Comparison of ENCODE assay signal across 15 cellular contexts in the genomic region with DNA sequence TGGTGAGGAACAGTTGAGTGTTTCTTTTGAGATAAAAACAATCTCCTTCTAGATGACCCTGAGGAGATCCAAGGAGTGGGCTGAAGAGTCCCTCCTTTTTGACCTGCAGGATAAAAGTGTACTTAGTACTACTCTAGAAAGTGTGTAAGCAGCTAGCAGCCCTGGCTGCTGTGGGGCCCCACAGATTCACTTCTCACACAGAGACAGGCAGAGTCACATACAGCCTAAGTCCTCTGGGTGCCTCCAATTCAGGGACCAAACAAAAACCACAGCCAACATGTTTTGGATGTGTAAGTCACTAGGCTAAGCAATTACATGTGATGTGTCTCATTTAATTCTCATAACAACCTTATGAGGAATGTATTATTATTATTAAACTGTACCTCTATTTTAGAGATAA.
DNase-seq lines count a peak whose midpoint lies in the region; ATAC-seq and FAIRE-seq lines count a peak whose summit lies in the region.
"Had no signal": no experiment of that assay in that cellular context is flagged by ENCODE, and none has a peak within 500 bp of the region (broad histone marks: within the 10 kb centered on the region; RNA-seq: fewer than 3 reads in every experiment).

No MANE protein-coding gene starts in this region.

- H3K27ac Mint-ChIP-seq in activated CD4-positive, alpha-beta memory T cell treated with anti-CD3 and anti-CD28 coated beads for 36 hours, result no peak overlapping the region
- H3K27ac Mint-ChIP-seq in naive thymus-derived CD8-positive, alpha-beta T cell, result no peak overlapping the region

- H3K56ac ChIP-seq in mesendoderm (ENCODE audit: low read length), result no peak overlapping the region

- intact Hi-C loops in activated CD4-positive, alpha-beta memory T cell treated with anti-CD3 and anti-CD28 coated beads for 36 hours (cut with micrococcal nuclease), result loop anchor here (1.0 to 5.0 kb wide), 4 partner anchors 49 to 101 kb away; no protein-coding TSS in a partner anchor

- ATAC-seq in GM18858 (IDR thresholded peaks at IDR 0.05; ENCODE audit: unreplicated experiment), result peak; percentile 64
- ATAC-seq in GM19468 (IDR thresholded peaks at IDR 0.05; ENCODE audit: extremely low read depth, unreplicated experiment), result peak; percentile 37
- peak; percentile 60 for ATAC-seq in HG03045 (IDR thresholded peaks at IDR 0.05; ENCODE audit: unreplicated experiment)
- ATAC-seq in naive thymus-derived CD8-positive, alpha-beta T cell, result no peak

- H3K4me1 Mint-ChIP-seq in activated CD4-positive, alpha-beta memory T cell treated with anti-CD3 and anti-CD28 coated beads for 36 hours (ENCODE audit: low read depth), result peaks cover 19% of the 10 kb centered on the region
- peaks cover 0 to 2% (median 0%) of the 10 kb centered on the region in 4 donors for H3K4me1 Mint-ChIP-seq in naive thymus-derived CD8-positive, alpha-beta T cell
- H3K4me1 Mint-ChIP-seq: central memory CD8-positive, alpha-beta T cell; neural crest cell had no signal

- POLR2A ChIA-PET in activated CD4-positive, alpha-beta memory T cell treated with anti-CD3 and anti-CD28 coated beads for 36 hours (lab: Charles Lee), result interaction anchor here (1.2 to 1.6 kb wide), 4 partner anchors 45 to 109 kb away, joined by 5 to 9 read pairs (median 6); no protein-coding TSS in a partner anchor
- POLR2A ChIA-PET in naive thymus-derived CD8-positive, alpha-beta T cell (lab: Charles Lee), result no interaction called here

- no peaks in the 10 kb centered on the region for H3K36me3 Mint-ChIP-seq in activated CD4-positive, alpha-beta memory T cell treated with anti-CD3 and anti-CD28 coated beads for 36 hours
- no peaks in the 10 kb centered on the region for H3K36me3 Mint-ChIP-seq in naive thymus-derived CD8-positive, alpha-beta T cell

- H4K8ac ChIP-seq in mesendoderm (ENCODE audit: low read depth, low read length), result no peak overlapping the region

- no peak overlapping the region for H3K4me3 ChIP-seq in mesendoderm (ENCODE audit: low read length)

- H2AK5ac ChIP-seq in mesendoderm (ENCODE audit: low read length), result no peak overlapping the region

- no peak overlapping the region for H3K4me3 Mint-ChIP-seq in activated CD4-positive, alpha-beta memory T cell treated with anti-CD3 and anti-CD28 coated beads for 36 hours
- no peak overlapping the region for H3K4me3 Mint-ChIP-seq in naive thymus-derived CD8-positive, alpha-beta T cell
- H3K4me3 Mint-ChIP-seq: central memory CD8-positive, alpha-beta T cell; neural crest cell had no signal

- H2BK5ac ChIP-seq in mesendoderm (ENCODE audit: low read length), result no peak overlapping the region

- H3K4ac ChIP-seq in mesendoderm (ENCODE audit: low read depth, low read length), result no peak overlapping the region

- H3K27me3 Mint-ChIP-seq in activated CD4-positive, alpha-beta memory T cell treated with anti-CD3 and anti-CD28 coated beads for 36 hours, result peaks cover 16% of the 10 kb centered on the region
- peaks cover 11 to 41% (median 20%) of the 10 kb centered on the region in 5 donors for H3K27me3 Mint-ChIP-seq in naive thymus-derived CD8-positive, alpha-beta T cell

- no peak for FAIRE-seq in urothelium cell line (lab: Jason Lieb, UNC)
- FAIRE-seq: D721Med, islet of Langerhans had no signal

- H3K79me1 ChIP-seq in mesendoderm (ENCODE audit: low read length), result no peaks in the 10 kb centered on the region

- no peak overlapping the region for H3K18ac ChIP-seq in mesendoderm (ENCODE audit: low read length)

- no peak overlapping the region for H3K27ac ChIP-seq in mesendoderm (ENCODE audit: low read depth, low read length)

- H3K4me2 ChIP-seq in mesendoderm (ENCODE audit: low read length), result no peak overlapping the region

- no peak overlapping the region for H2BK15ac ChIP-seq in mesendoderm (replicated peaks; ENCODE audit: low read depth)

- H3K9me3 Mint-ChIP-seq in activated CD4-positive, alpha-beta memory T cell treated with anti-CD3 and anti-CD28 coated beads for 36 hours, result no peaks in the 10 kb centered on the region
- H3K9me3 Mint-ChIP-seq in naive thymus-derived CD8-positive, alpha-beta T cell, result peaks cover 0 to 4% (median 0%) of the 10 kb centered on the region in 9 donors
- H3K9me3 Mint-ChIP-seq: central memory CD8-positive, alpha-beta T cell had no signal

- H3K79me2 ChIP-seq in mesendoderm (ENCODE audit: control insufficient read depth, insufficient read depth, low read length), result no peaks in the 10 kb centered on the region

- H3K4me1 ChIP-seq in mesendoderm (ENCODE audit: control insufficient read depth, low read depth, low read length), result no peaks in the 10 kb centered on the region

- no peak overlapping the region for H3K23ac ChIP-seq in mesendoderm (ENCODE audit: low read length)

- DNase-seq in activated CD4-positive, alpha-beta memory T cell treated with anti-CD3 and anti-CD28 coated beads for 36 hours, result peak; percentile 52
- DNase-seq in mesendoderm, result no peak
- no peak for DNase-seq in NCI-H2227 treated with DMSO at 0.1 percent for 48 hours (lab: John Stamatoyannopoulos, UW)
- DNase-seq in urothelium cell line (ENCODE audit: low spot score), result no peak
- no peak for DNase-seq in naive thymus-derived CD8-positive, alpha-beta T cell
- DNase-seq: activated gamma-delta T cell; NCI-H1417 treated with DMSO at 0.1 percent for 48 hours; stimulated activated naive CD4-positive, alpha-beta T cell treated with Interleukin-2 at 50 U/mL for 16 hours had no signal

- no peak overlapping the region for H3K9ac ChIP-seq in mesendoderm (ENCODE audit: low read length)

- no peak overlapping the region for H4K5ac ChIP-seq in mesendoderm (ENCODE audit: low read length)

- no peaks in the 10 kb centered on the region for H3K36me3 ChIP-seq in mesendoderm (ENCODE audit: control insufficient read depth, insufficient read depth, low read length)

- CTCF ChIA-PET in activated CD4-positive, alpha-beta memory T cell treated with anti-CD3 and anti-CD28 coated beads for 36 hours (lab: Charles Lee), result interaction anchor here (0.6 to 1.3 kb wide), 6 partner anchors 13 to 126 kb away, joined by 3 to 5 read pairs (median 3); partner anchors contain the start of gene PCTP

- no peak overlapping the region for H2BK120ac ChIP-seq in mesendoderm (ENCODE audit: low read depth, low read length)

- H3K27me3 ChIP-seq in mesendoderm (ENCODE audit: insufficient read depth, low read length, poor library complexity), result no peaks in the 10 kb centered on the region

Comparison
In these comparisons a context has a peak if more than half of its experiments do, and no peak if none do; other contexts are left out.
1. ATAC-seq: peak in GM18858 (single experiment), GM19468 (single experiment) and HG03045 (single experiment); none in naive thymus-derived CD8-positive, alpha-beta T cell (0 of 2).